Comparison of ENCODE assay signal across 11 cellular contexts in genomic region chr2:142649581-142649980, GRCh38.
"Had no signal": no experiment of that assay in that cellular context is flagged by ENCODE, and none has a peak within 500 bp of the region (broad histone marks: within the 10 kb centered on the region; RNA-seq: fewer than 3 reads in every experiment).

No MANE protein-coding gene starts in this region.

- H3K9ac ChIP-seq: GM23248 had no signal

- H3K9me3 ChIP-seq: HAP-1 had no signal

- DNase-seq: GM23248, GOT3, H7, H9, HCEC 1CT, HFFc6 had no signal

- FAIRE-seq: H1, H54 had no signal

- H3K4me2 ChIP-seq: GM23338 had no signal

- H3K27ac ChIP-seq: GM23248 had no signal

- H3K4me3 ChIP-seq: GM23248, GM23338, HAP-1 had no signal

- H2AFZ ChIP-seq: GM23248, GM23338 had no signal

- ATAC-seq: GM23338, HCT116 had no signal

- H3K36me3 ChIP-seq: HAP-1 had no signal

- H3K4me1 ChIP-seq: HAP-1 had no signal
